ENCODE assay signal across 8 cellular contexts in genomic region chr4:184746532-184746870, GRCh38. TPM values are rescaled to one million over a fixed set of nuclear protein-coding genes. Genes with fewer than 3 reads are reported as not detected.
A peak's percentile ranks its signal among the peaks of the same experiment; 100 is the strongest.
DNase-seq lines count a peak whose midpoint lies in the region; ATAC-seq and TF ChIP-seq lines count a peak whose summit lies in the region.

No MANE protein-coding gene starts in this region.

- no peaks in the 10 kb centered on the region for H3K36me3 Mint-ChIP-seq in activated naive CD8-positive, alpha-beta T cell treated with anti-CD3 and anti-CD28 coated beads for 36 hours

- no peak overlapping the region for H3K27ac Mint-ChIP-seq in activated naive CD8-positive, alpha-beta T cell treated with anti-CD3 and anti-CD28 coated beads for 36 hours

- H3K36me3 ChIP-seq in Peyer's patch = no peaks in the 10 kb centered on the region

- TF ChIP-seq POLR2A in Peyer's patch (IDR thresholded peaks at IDR 0.05) = peak in 1 of 2 donors; percentile 6

- H3K4me1 ChIP-seq in Peyer's patch = peaks cover 0 to 14% (median 5%) of the 10 kb centered on the region in 4 donors

- H3K9me3 ChIP-seq in Peyer's patch = no peaks in the 10 kb centered on the region

- H3K4me1 Mint-ChIP-seq in activated naive CD8-positive, alpha-beta T cell treated with anti-CD3 and anti-CD28 coated beads for 36 hours = peaks cover 16% of the 10 kb centered on the region

- peak overlapping the region; percentile 11 to 63 (median 34) for H3K27ac ChIP-seq in Peyer's patch

- no peak overlapping the region for H3K4me3 Mint-ChIP-seq in activated naive CD8-positive, alpha-beta T cell treated with anti-CD3 and anti-CD28 coated beads for 36 hours

- H3K4me3 ChIP-seq in Peyer's patch = no peak overlapping the region

- H3K27me3 ChIP-seq in Peyer's patch = no peaks in the 10 kb centered on the region

- TF ChIP-seq CTCF in Peyer's patch (IDR thresholded peaks at IDR 0.05) (no peak), omental fat pad (IDR thresholded peaks at IDR 0.05) (no peak)

- H3K27me3 Mint-ChIP-seq in activated naive CD8-positive, alpha-beta T cell treated with anti-CD3 and anti-CD28 coated beads for 36 hours = peaks cover 4% of the 10 kb centered on the region

- DNase-seq in AG20443 (ENCODE audit: low spot score) = peak; percentile 86
- DNase-seq in Peyer's patch = no peak
- DNase-seq in fibroblast of the conjunctiva (ENCODE audit: low read depth) = peak; percentile 84
- no peak for DNase-seq in omental fat pad (ENCODE audit: low spot score)
- DNase-seq in activated naive CD8-positive, alpha-beta T cell treated with anti-CD3 and anti-CD28 coated beads for 36 hours = no peak
- no peak for DNase-seq in NCI-H446 treated with DMSO at 0.1 percent for 48 hours (lab: John Stamatoyannopoulos, UW)
- no peak for DNase-seq in DMS79 treated with DMSO at 0.1 percent for 48 hours (lab: John Stamatoyannopoulos, UW)
- DNase-seq in Ammon's horn (ENCODE audit: low spot score) = no peak

- ATAC-seq in omental fat pad (ENCODE audit: low FRiP score) = peak; percentile 82

- no peaks in the 10 kb centered on the region for H3K9me3 Mint-ChIP-seq in activated naive CD8-positive, alpha-beta T cell treated with anti-CD3 and anti-CD28 coated beads for 36 hours

RNA-seq across cellular contexts. Expression of gene CENPU, which starts 12.6 kb away (rescaled TPM):
- total RNA-seq in Peyer's patch (10 to 100 TPM in 1 of 4 donors, 1 to 10 TPM in 3; 3.3 to 30.5 (median 7.1) TPM), omental fat pad (1 to 10 TPM; 1.3 to 4.6 (median 3.6) TPM)
- 10 to 100 TPM; 75.0 to 77.9 TPM for total RNA-seq in activated naive CD8-positive, alpha-beta T cell treated with anti-CD3 and anti-CD28 coated beads for 36 hours

Comparison
In these comparisons a context has a peak if more than half of its experiments do, and no peak if none do; other contexts are left out.
1. DNase-seq: peak in AG20443 (single experiment) and fibroblast of the conjunctiva (single experiment); none in Peyer's patch (0 of 3), omental fat pad (single experiment), activated naive CD8-positive, alpha-beta T cell treated with anti-CD3 and anti-CD28 coated beads for 36 hours (single experiment), NCI-H446 treated with DMSO at 0.1 percent for 48 hours (single experiment), DMS79 treated with DMSO at 0.1 percent for 48 hours (single experiment) and Ammon's horn (single experiment).